10 cellular contexts compared by ENCODE assay signal in genomic region chrX:70432936-70433847, GRCh38. TPM values are rescaled to one million over a fixed set of nuclear protein-coding genes. Genes with fewer than 3 reads are reported as not detected.
DNase-seq lines count a peak whose midpoint lies in the region; ATAC-seq, FAIRE-seq and TF ChIP-seq lines count a peak whose summit lies in the region.
"Had no signal": no experiment of that assay in that cellular context is flagged by ENCODE, and none has a peak within 500 bp of the region (broad histone marks: within the 10 kb centered on the region; RNA-seq: fewer than 3 reads in every experiment).

No MANE protein-coding gene starts in this region.

- POLR2A ChIA-PET in activated CD4-positive, alpha-beta T cell treated with anti-CD3 and anti-CD28 coated beads, Interleukin-2, amount 10 ng/mL, durations not matched to agents 7 days and 5 days (lab: Charles Lee) = no interaction called here

- H3K36me3 Mint-ChIP-seq in activated CD4-positive, alpha-beta T cell treated with anti-CD3 and anti-CD28 coated beads, Interleukin-2, amount 10 ng/mL, durations not matched to agents 7 days and 5 days (ENCODE audit: low read depth) = no peaks in the 10 kb centered on the region
- no peaks in the 10 kb centered on the region for H3K36me3 Mint-ChIP-seq in glutamatergic neuron (ENCODE audit: unreplicated experiment)

- H3K9me3 ChIP-seq in WERI-Rb-1 (ENCODE audit: severe bottlenecking) = no peaks in the 10 kb centered on the region
- no peaks in the 10 kb centered on the region for H3K9me3 ChIP-seq in subcutaneous abdominal adipose tissue (ENCODE audit: control insufficient read depth in 5 of 5, low read length in 5 of 5)

- TF ChIP-seq CTCF in WERI-Rb-1 (IDR thresholded peaks at IDR 0.05; ENCODE audit: low read depth, low read length) (no peak), glutamatergic neuron (IDR thresholded peaks at IDR 0.05; ENCODE audit: partially characterized antibody, unreplicated experiment) (no peak)

- peak overlapping the region; percentile 87 for H3K27ac Mint-ChIP-seq in activated CD4-positive, alpha-beta T cell treated with anti-CD3 and anti-CD28 coated beads, Interleukin-2, amount 10 ng/mL, durations not matched to agents 7 days and 5 days
- H3K27ac Mint-ChIP-seq in glutamatergic neuron (ENCODE audit: unreplicated experiment) = peak overlapping the region; percentile 68

- H3K27me3 ChIP-seq in WERI-Rb-1 (ENCODE audit: insufficient read depth, low read depth, severe bottlenecking) (peaks cover 24% of the 10 kb centered on the region), subcutaneous abdominal adipose tissue (ENCODE audit: control insufficient read depth in 5 of 5, insufficient read depth in 4 of 5, low read length in 5 of 5) (peaks cover 4 to 42% (median 28%) of the 10 kb centered on the region in 5 donors)

- H3K4me3 ChIP-seq in WERI-Rb-1 (ENCODE audit: low read depth, low read length) = peak overlapping the region; percentile 63
- H3K4me3 ChIP-seq in subcutaneous abdominal adipose tissue (ENCODE audit: low read depth in 1 of 5, low read length in 5 of 5) = peak overlapping the region in 4 of 5 donors; percentile 73 to 80 (median 74)

- H3K27ac ChIP-seq in WERI-Rb-1 (no peak overlapping the region), subcutaneous abdominal adipose tissue (ENCODE audit: low read depth, low read length) (no peak overlapping the region)

- H3K9ac ChIP-seq in subcutaneous abdominal adipose tissue (ENCODE audit: low read length in 5 of 5) = no peak overlapping the region

- DNase-seq in activated CD4-positive, alpha-beta T cell treated with anti-CD3 and anti-CD28 coated beads, Interleukin-2, amount 10 ng/mL, durations not matched to agents 7 days and 5 days = no peak
- no peak for DNase-seq in activated CD4-positive, alpha-beta T cell treated with anti-CD3 and anti-CD28 coated beads, Interleukin-2, amount 50 U/mL, for 4 hours
- no peak for DNase-seq in WERI-Rb-1
- DNase-seq in glutamatergic neuron = no peak
- DNase-seq in stimulated activated naive CD4-positive, alpha-beta T cell (lab: John Stamatoyannopoulos, UW) = no peak
- no peak for DNase-seq in frontal cortex (ENCODE audit: low spot score in 2 of 2)

- H3K4me3 Mint-ChIP-seq in activated CD4-positive, alpha-beta T cell treated with anti-CD3 and anti-CD28 coated beads, Interleukin-2, amount 10 ng/mL, durations not matched to agents 7 days and 5 days = peak overlapping the region; percentile 84
- H3K4me3 Mint-ChIP-seq in glutamatergic neuron (ENCODE audit: unreplicated experiment) = peak overlapping the region; percentile 75

- peaks cover 25% of the 10 kb centered on the region for H3K4me1 Mint-ChIP-seq in activated CD4-positive, alpha-beta T cell treated with anti-CD3 and anti-CD28 coated beads, Interleukin-2, amount 10 ng/mL, durations not matched to agents 7 days and 5 days
- H3K4me1 Mint-ChIP-seq in glutamatergic neuron (ENCODE audit: low read depth, unreplicated experiment) = peaks cover 4% of the 10 kb centered on the region

- no peaks in the 10 kb centered on the region for H3K36me3 ChIP-seq in WERI-Rb-1
- no peaks in the 10 kb centered on the region for H3K36me3 ChIP-seq in subcutaneous abdominal adipose tissue (ENCODE audit: control insufficient read depth in 5 of 5, insufficient read depth in 5 of 5, low read length in 5 of 5)

- no peak for FAIRE-seq in frontal cortex (lab: Jason Lieb, UNC)
- FAIRE-seq: islet of Langerhans had no signal

- H3K4me1 ChIP-seq in subcutaneous abdominal adipose tissue (ENCODE audit: control insufficient read depth in 5 of 5, insufficient read depth in 5 of 5, low read length in 5 of 5) = peaks cover 0 to 17% (median 6%) of the 10 kb centered on the region in 5 donors

- no peaks in the 10 kb centered on the region for H3K9me3 Mint-ChIP-seq in activated CD4-positive, alpha-beta T cell treated with anti-CD3 and anti-CD28 coated beads, Interleukin-2, amount 10 ng/mL, durations not matched to agents 7 days and 5 days
- H3K9me3 Mint-ChIP-seq in glutamatergic neuron (ENCODE audit: unreplicated experiment) = no peaks in the 10 kb centered on the region

- CTCF ChIA-PET in activated CD4-positive, alpha-beta T cell treated with anti-CD3 and anti-CD28 coated beads, Interleukin-2, amount 10 ng/mL, durations not matched to agents 7 days and 5 days (lab: Charles Lee) = interaction anchor here (0.8 to 5.4 kb wide), 7 partner anchors 9 to 121 kb away, joined by 3 to 28 read pairs (median 7); partner anchors contain the start of genes DLG3 and GDPD2

- ATAC-seq in HG02884 (IDR thresholded peaks at IDR 0.05; ENCODE audit: unreplicated experiment) = no peak

- peaks cover 23% of the 10 kb centered on the region for H3K27me3 Mint-ChIP-seq in activated CD4-positive, alpha-beta T cell treated with anti-CD3 and anti-CD28 coated beads, Interleukin-2, amount 10 ng/mL, durations not matched to agents 7 days and 5 days
- peaks cover 7% of the 10 kb centered on the region for H3K27me3 Mint-ChIP-seq in glutamatergic neuron (ENCODE audit: unreplicated experiment)

RNA-seq across cellular contexts. Expression of gene GDPD2, which starts 10.1 kb away (rescaled TPM):
- total RNA-seq in activated CD4-positive, alpha-beta T cell treated with anti-CD3 and anti-CD28 coated beads, Interleukin-2, amount 10 ng/mL, durations not matched to agents 7 days and 5 days = under 1 TPM; 0.22 to 0.23 TPM
- total RNA-seq in glutamatergic neuron (ENCODE audit: unreplicated experiment) (not detected), frontal cortex (2.9 TPM)
- total RNA-seq: NCI-H460 had no signal

RNA-seq across cellular contexts. Expression of gene DLG3, which starts 11.4 kb away (rescaled TPM):
- 10 to 100 TPM; 19.9 to 20.1 TPM for total RNA-seq in activated CD4-positive, alpha-beta T cell treated with anti-CD3 and anti-CD28 coated beads, Interleukin-2, amount 10 ng/mL, durations not matched to agents 7 days and 5 days
- total RNA-seq in glutamatergic neuron (ENCODE audit: unreplicated experiment) (76.7 TPM), frontal cortex (86.8 TPM)
